In the genomic region with DNA sequence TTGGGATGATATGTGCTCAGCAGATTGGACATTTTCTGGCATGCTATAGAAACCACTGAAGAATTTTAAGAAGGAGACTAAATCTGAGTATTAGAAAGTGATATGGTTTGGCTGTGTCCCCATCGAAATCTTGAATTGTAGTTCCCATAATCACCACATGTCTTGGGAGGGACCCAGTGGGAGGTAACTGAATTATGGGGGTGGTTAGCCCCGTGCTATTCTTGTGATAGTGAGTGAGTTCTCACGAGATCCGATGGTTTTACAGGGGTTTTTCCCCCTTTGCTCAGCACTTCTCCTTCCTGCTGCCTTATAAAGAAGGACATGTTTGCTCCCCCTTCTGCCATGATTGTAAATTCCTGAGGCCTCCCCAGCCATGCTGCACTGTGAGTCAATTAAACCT, we compare ENCODE assay signal across 24 cellular contexts.
DNase-seq lines count a peak whose midpoint lies in the region; ATAC-seq, FAIRE-seq and TF ChIP-seq lines count a peak whose summit lies in the region.
"Had no signal": no experiment of that assay in that cellular context is flagged by ENCODE, and none has a peak within 500 bp of the region (broad histone marks: within the 10 kb centered on the region; RNA-seq: fewer than 3 reads in every experiment).

No MANE protein-coding gene starts in this region.

- no peak overlapping the region for H3K4me3 Mint-ChIP-seq in progenitor cell of endocrine pancreas (ENCODE audit: low read depth)
- H3K4me3 Mint-ChIP-seq: effector memory CD8-positive, alpha-beta T cell; memory B cell; nephron had no signal

- ATAC-seq in HG02870 (IDR thresholded peaks at IDR 0.05; ENCODE audit: unreplicated experiment) (peak; percentile 44), GM19023 (IDR thresholded peaks at IDR 0.05; ENCODE audit: unreplicated experiment) (no peak)
- ATAC-seq: effector memory CD8-positive, alpha-beta T cell had no signal

- H3K9me3 Mint-ChIP-seq in progenitor cell of endocrine pancreas (ENCODE audit: low read depth): no peaks in the 10 kb centered on the region
- H3K9me3 Mint-ChIP-seq: memory B cell, nephron had no signal

- POLR2A ChIA-PET in OCI-LY7 (lab: Charles Lee): no interaction called here

- H3K4me1 Mint-ChIP-seq in progenitor cell of endocrine pancreas (ENCODE audit: low read depth): no peaks in the 10 kb centered on the region
- H3K4me1 Mint-ChIP-seq: memory B cell, nephron had no signal

- H3K27ac ChIP-seq in small intestine (ENCODE audit: low read depth in 1 of 2, low read length in 1 of 2) (no peak overlapping the region), OCI-LY7 (ENCODE audit: low read depth, low read length, poor library complexity, severe bottlenecking) (no peak overlapping the region)
- H3K27ac ChIP-seq: BLaER1, GM23248, ovary, SK-N-MC, stomach had no signal

- no peaks in the 10 kb centered on the region for H3K36me3 Mint-ChIP-seq in progenitor cell of endocrine pancreas (ENCODE audit: insufficient read depth)

- FAIRE-seq in small intestine (lab: Jason Lieb, UNC): no peak
- FAIRE-seq: astrocyte, GM19239 had no signal

- H3K4me2 ChIP-seq in OCI-LY7 (ENCODE audit: low read length): no peak overlapping the region
- H3K4me2 ChIP-seq: BLaER1 had no signal

- H3K9me2 ChIP-seq in OCI-LY7 (ENCODE audit: insufficient read depth, low read length): no peaks in the 10 kb centered on the region

- no peaks in the 10 kb centered on the region for H3K9me3 ChIP-seq in small intestine (ENCODE audit: control insufficient read depth, low read depth)
- no peaks in the 10 kb centered on the region for H3K9me3 ChIP-seq in OCI-LY7 (ENCODE audit: low read length)
- H3K9me3 ChIP-seq: BLaER1, ovary, stomach had no signal

- no peaks in the 10 kb centered on the region for H3K36me3 ChIP-seq in small intestine (ENCODE audit: control insufficient read depth in 2 of 2, insufficient read depth in 2 of 2, low read length in 2 of 2)
- H3K36me3 ChIP-seq in OCI-LY7 (ENCODE audit: insufficient read depth, low read length): no peaks in the 10 kb centered on the region
- H3K36me3 ChIP-seq: BLaER1, ovary, stomach had no signal

- H3K4me1 ChIP-seq in small intestine (ENCODE audit: control insufficient read depth in 2 of 2, insufficient read depth in 1 of 2, low read depth in 1 of 2, low read length in 1 of 2) (no peaks in the 10 kb centered on the region), OCI-LY7 (ENCODE audit: insufficient read depth, low read length, poor library complexity, severe bottlenecking) (no peaks in the 10 kb centered on the region)
- H3K4me1 ChIP-seq: BLaER1, stomach had no signal

- peak; percentile 39 for DNase-seq in SK-MEL-5 (ENCODE audit: low read depth, low spot score)
- DNase-seq in progenitor cell of endocrine pancreas (ENCODE audit: low spot score, unreplicated experiment): no peak
- no peak for DNase-seq in small intestine
- no peak for DNase-seq in OCI-LY7 (ENCODE audit: low spot score)
- DNase-seq: activated gamma-delta T cell treated with Interleukin-2 at 50 U/mL for 16 hours; activated T-cell treated with anti-CD3 and anti-CD28 coated beads, Interleukin-2, amount 50 U/mL, for 48 hours; effector memory CD8-positive, alpha-beta T cell; erythroblast; GM23248; NCI-H1048; NCI-H1694 treated with DMSO at 0.1 percent for 48 hours; NCI-H2171; ovary; stimulated activated CD4-positive, alpha-beta T cell treated with anti-CD3 and anti-CD28 coated beads, Interleukin-2, amount 100 ng/mL, for 24 hours; stomach had no signal

- CTCF ChIA-PET in OCI-LY7 (lab: Charles Lee; ENCODE audit: unreplicated experiment): no interaction called here

- H3K27me3 ChIP-seq in small intestine (ENCODE audit: control insufficient read depth in 2 of 2, insufficient read depth in 2 of 2, low read length in 2 of 2): no peaks in the 10 kb centered on the region
- H3K27me3 ChIP-seq: BLaER1, ovary, stomach had no signal

- WGBS in small intestine, 3 donors: 59 to 68% (median 67%) methylated on average over 4 of the region's 4 CpGs

- BruUV-seq in OCI-LY7 (replicated peaks; lab: Mats Ljungman, UMichigan): no TSS peak

- no peaks in the 10 kb centered on the region for H3K79me2 ChIP-seq in OCI-LY7 (ENCODE audit: insufficient read depth, low read depth, low read length)

- H3K27me3 Mint-ChIP-seq in progenitor cell of endocrine pancreas: peaks cover 2% of the 10 kb centered on the region
- H3K27me3 Mint-ChIP-seq: effector memory CD8-positive, alpha-beta T cell; memory B cell had no signal

- no peaks in the 10 kb centered on the region for H4K20me1 ChIP-seq in OCI-LY7 (ENCODE audit: insufficient read depth, low read length)
- H4K20me1 ChIP-seq: BLaER1 had no signal

- no peak overlapping the region for H3K27ac Mint-ChIP-seq in progenitor cell of endocrine pancreas
- H3K27ac Mint-ChIP-seq: effector memory CD8-positive, alpha-beta T cell; memory B cell; nephron had no signal

- in situ Hi-C loops in SK-MEL-5 (cut with HindIII; ENCODE audit: low pct_unique_long_range_greater_than_20kb, low sequenced_read_pairs): no loop called here

- no peak overlapping the region for H2AFZ ChIP-seq in OCI-LY7 (ENCODE audit: low read length)
- H2AFZ ChIP-seq: GM23248 had no signal

- H3K4me3 ChIP-seq in small intestine (ENCODE audit: low read depth in 1 of 2, low read length in 2 of 2) (no peak overlapping the region), OCI-LY7 (ENCODE audit: low read depth, low read length, poor library complexity, severe bottlenecking) (no peak overlapping the region)
- H3K4me3 ChIP-seq: BLaER1, GM23248, ovary, SK-N-MC, stomach had no signal

- TF ChIP-seq CTCF in GM12873 (IDR thresholded peaks at IDR 0.05; ENCODE audit: insufficient read depth, low read depth, low read length, missing control alignments) (peak; percentile 15), progenitor cell of endocrine pancreas (IDR thresholded peaks at IDR 0.05; ENCODE audit: unreplicated experiment) (peak; percentile 27), OCI-LY7 (conservative IDR thresholded peaks at IDR 0.05; ENCODE audit: low read length) (no peak)

- intact Hi-C loops in OCI-LY7 (cut with micrococcal nuclease; ENCODE audit: unreplicated experiment): no loop called here
